Comparison of ENCODE assay signal across 18 cellular contexts in the genomic region with DNA sequence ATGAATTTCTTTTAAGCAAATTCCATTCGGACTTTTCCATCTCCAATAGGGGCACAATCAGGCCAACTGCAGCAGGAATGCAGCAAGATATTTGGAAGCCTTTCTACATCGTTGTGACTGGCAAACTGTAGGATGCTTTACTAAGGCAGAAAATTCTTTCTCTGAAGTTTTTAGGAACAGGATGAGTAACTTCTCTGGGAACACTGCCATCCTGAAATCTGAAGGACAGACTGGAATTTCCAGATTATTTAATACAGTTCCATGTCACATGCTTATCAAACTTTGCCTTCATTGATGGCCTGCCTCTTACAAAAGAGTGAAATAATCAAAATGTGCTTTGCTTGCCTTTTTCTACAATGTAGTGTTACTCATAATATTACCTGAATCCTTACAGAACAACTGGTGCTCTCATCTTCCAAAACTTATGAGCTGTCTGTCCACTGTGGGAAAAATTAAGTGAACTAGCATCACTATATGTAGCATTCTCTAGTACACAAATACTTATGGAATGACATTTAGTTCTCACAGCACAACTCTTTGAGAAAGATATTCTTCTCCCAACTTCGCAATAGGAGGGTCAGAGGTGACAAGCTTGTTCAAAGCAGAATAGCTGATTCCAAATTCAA. TPM values are rescaled to one million over a fixed set of nuclear protein-coding genes. Genes with fewer than 3 reads are reported as not detected.
DNase-seq lines count a peak whose midpoint lies in the region; ATAC-seq, FAIRE-seq and TF ChIP-seq lines count a peak whose summit lies in the region.
"Had no signal": no experiment of that assay in that cellular context is flagged by ENCODE, and none has a peak within 500 bp of the region (broad histone marks: within the 10 kb centered on the region; RNA-seq: fewer than 3 reads in every experiment).

No MANE protein-coding gene starts in this region.

- peaks cover 0 to 4% (median 0%) of the 10 kb centered on the region in 4 donors for H3K9me3 ChIP-seq in liver (ENCODE audit: control insufficient read depth in 4 of 4, low read length in 3 of 4)
- no peaks in the 10 kb centered on the region for H3K9me3 ChIP-seq in HepG2 (ENCODE audit: low read length)
- no peaks in the 10 kb centered on the region for H3K9me3 ChIP-seq in adipocyte (ENCODE audit: control insufficient read depth, low read length)
- H3K9me3 ChIP-seq in right cardiac atrium (ENCODE audit: control insufficient read depth, low read length): no peaks in the 10 kb centered on the region
- H3K9me3 ChIP-seq: left ventricle myocardium inferior had no signal

- H3K27ac ChIP-seq in liver (ENCODE audit: low read depth in 1 of 2, low read length in 2 of 2) (no peak overlapping the region), HepG2 (ENCODE audit: extremely low read length, insufficient read depth, low read length) (no peak overlapping the region), right cardiac atrium (ENCODE audit: low read length) (no peak overlapping the region)
- H3K27ac ChIP-seq: left ventricle myocardium inferior had no signal

- H3K4me1 ChIP-seq in liver (ENCODE audit: control insufficient read depth in 4 of 4, insufficient read depth in 4 of 4, low read length in 3 of 4) (peaks cover 0 to 7% (median 4%) of the 10 kb centered on the region in 4 donors), HepG2 (ENCODE audit: insufficient read depth, low read length) (no peaks in the 10 kb centered on the region), adipocyte (ENCODE audit: control insufficient read depth, insufficient read depth, low read length) (peaks cover 40% of the 10 kb centered on the region), right cardiac atrium (ENCODE audit: control insufficient read depth, insufficient read depth, low read length) (no peaks in the 10 kb centered on the region)
- H3K4me1 ChIP-seq: left ventricle myocardium inferior had no signal

- no peak for TF ChIP-seq EP300 in HepG2 (IDR thresholded peaks at IDR 0.05; ENCODE audit: low read depth in 2 of 2, low read length in 2 of 2)
- no peak for TF ChIP-seq EP300 in HepG2 (CRISPR knock-in tag; IDR thresholded peaks at IDR 0.05; ENCODE audit: borderline replicate concordance)

- no peaks in the 10 kb centered on the region for H4K20me1 ChIP-seq in HepG2 (ENCODE audit: insufficient read depth, low read length)

- H3K4me3 ChIP-seq in liver (ENCODE audit: low read depth in 1 of 3, low read length in 3 of 3): no peak overlapping the region
- H3K4me3 ChIP-seq in HepG2 (replicated peaks in 1 of 3; ENCODE audit: insufficient read depth in 1 of 3, low read depth in 2 of 3, low read length in 3 of 3): no peak overlapping the region
- no peak overlapping the region for H3K4me3 ChIP-seq in adipocyte (ENCODE audit: low read length)
- H3K4me3 ChIP-seq in fibroblast of pulmonary artery (replicated peaks; ENCODE audit: low read depth, low read length): no peak overlapping the region
- H3K4me3 ChIP-seq in right cardiac atrium (ENCODE audit: low read length): no peak overlapping the region
- H3K4me3 ChIP-seq: left ventricle myocardium inferior had no signal

- intact Hi-C loops in HepG2 (cut with micrococcal nuclease; ENCODE audit: unreplicated experiment): no loop called here
- intact Hi-C loops in right cardiac atrium (cut with DNase I): no loop called here

- no peaks in the 10 kb centered on the region for H3K27me3 Mint-ChIP-seq in activated CD8-positive, alpha-beta memory T cell treated with anti-CD3 and anti-CD28 coated beads, Interleukin-2, amount 10 ng/mL, durations not matched to agents 7 days and 5 days

- ATAC-seq in HepG2 (no peak), right cardiac atrium (no peak)
- ATAC-seq in activated CD8-positive, alpha-beta memory T cell treated with anti-CD3 and anti-CD28 coated beads, Interleukin-2, amount 10 ng/mL, durations not matched to agents 7 days and 5 days: no peak
- ATAC-seq in stimulated activated effector memory CD8-positive, alpha-beta T cell treated with anti-CD3 and anti-CD28 coated beads, Interleukin-12 subunit alpha, Interleukin-12 subunit beta, amount 100 ng/mL, for 72 hours: no peak
- ATAC-seq: activated naive CD4-positive, alpha-beta T cell treated with anti-CD3 and anti-CD28 coated beads, Interleukin-2, amount 50 U/mL, for 72 hours; natural killer cell; sciatic nerve; stimulated activated memory B cell treated with anti-CD40 and anti-IgM and Interleukin-4, amounts not matched to agents 10 μg/mL and 1 μg/mL and 100 μg/mL, for 72 hours had no signal

- H3K9me3 Mint-ChIP-seq in activated CD8-positive, alpha-beta memory T cell treated with anti-CD3 and anti-CD28 coated beads, Interleukin-2, amount 10 ng/mL, durations not matched to agents 7 days and 5 days (ENCODE audit: low read depth): no peaks in the 10 kb centered on the region
- H3K9me3 Mint-ChIP-seq in stimulated activated effector memory CD8-positive, alpha-beta T cell treated with anti-CD3 and anti-CD28 coated beads, Interleukin-12 subunit alpha, Interleukin-12 subunit beta, amount 100 ng/mL, for 72 hours: peaks cover 7% of the 10 kb centered on the region
- H3K9me3 Mint-ChIP-seq: activated B cell treated with CpG ODN at 0.5 μM for 24 hours; activated naive CD4-positive, alpha-beta T cell treated with anti-CD3 and anti-CD28 coated beads, Interleukin-2, amount 50 U/mL, for 72 hours; stimulated activated memory B cell treated with anti-CD40 and anti-IgM and Interleukin-4, amounts not matched to agents 10 μg/mL and 1 μg/mL and 100 μg/mL, for 72 hours had no signal

- no TSS peak for BruUV-seq in HepG2 (replicated peaks; lab: Mats Ljungman, UMichigan)

- POLR2A ChIA-PET in HepG2 (lab: Yijun Ruan, JAX): no interaction called here

- no peaks in the 10 kb centered on the region for H3K36me3 ChIP-seq in liver (ENCODE audit: control insufficient read depth in 4 of 4, insufficient read depth in 3 of 4, low read depth in 1 of 4, low read length in 3 of 4)
- H3K36me3 ChIP-seq in HepG2 (replicated peaks in 1 of 2; ENCODE audit: control insufficient read depth in 1 of 2, insufficient read depth in 2 of 2, low read length in 2 of 2): no peaks in the 10 kb centered on the region
- no peaks in the 10 kb centered on the region for H3K36me3 ChIP-seq in adipocyte (ENCODE audit: control insufficient read depth, insufficient read depth, low read length, severe bottlenecking)
- H3K36me3 ChIP-seq: left ventricle myocardium inferior had no signal

- H3K27me3 ChIP-seq in liver (ENCODE audit: control insufficient read depth in 4 of 4, insufficient read depth in 4 of 4, low read length in 3 of 4) (peaks cover 0 to 3% (median under 1%) of the 10 kb centered on the region in 4 donors), HepG2 (ENCODE audit: control insufficient read depth in 1 of 2, insufficient read depth in 2 of 2, low read length in 2 of 2) (no peaks in the 10 kb centered on the region), adipocyte (replicated peaks; ENCODE audit: control insufficient read depth, insufficient read depth, low read length) (no peaks in the 10 kb centered on the region), right cardiac atrium (ENCODE audit: control insufficient read depth, insufficient read depth) (no peaks in the 10 kb centered on the region)

- CTCF ChIA-PET in HepG2 (lab: Yijun Ruan, JAX; ENCODE audit: low intra/inter-chr PET ratio, low total read pairs): no interaction called here
- CTCF ChIA-PET in activated CD8-positive, alpha-beta memory T cell treated with anti-CD3 and anti-CD28 coated beads, Interleukin-2, amount 10 ng/mL, durations not matched to agents 7 days and 5 days (lab: Charles Lee): no interaction called here

- H3K27ac Mint-ChIP-seq in activated CD8-positive, alpha-beta memory T cell treated with anti-CD3 and anti-CD28 coated beads, Interleukin-2, amount 10 ng/mL, durations not matched to agents 7 days and 5 days: no peak overlapping the region
- no peak overlapping the region for H3K27ac Mint-ChIP-seq in stimulated activated effector memory CD8-positive, alpha-beta T cell treated with anti-CD3 and anti-CD28 coated beads, Interleukin-12 subunit alpha, Interleukin-12 subunit beta, amount 100 ng/mL, for 72 hours
- H3K27ac Mint-ChIP-seq: activated B cell treated with CpG ODN at 0.5 μM for 24 hours; activated naive CD4-positive, alpha-beta T cell treated with anti-CD3 and anti-CD28 coated beads, Interleukin-2, amount 50 U/mL, for 72 hours; natural killer cell; stimulated activated memory B cell treated with anti-CD40 and anti-IgM and Interleukin-4, amounts not matched to agents 10 μg/mL and 1 μg/mL and 100 μg/mL, for 72 hours had no signal

- TF ChIP-seq POLR2A in HepG2 (IDR thresholded peaks at IDR 0.05; ENCODE audit: insufficient read depth in 1 of 2, low read depth in 2 of 2, low read length in 2 of 2): no peak

- no peak for FAIRE-seq in HepG2 (lab: Jason Lieb, UNC)

- H3K79me2 ChIP-seq in HepG2 (ENCODE audit: insufficient read depth, low read length): no peaks in the 10 kb centered on the region

- H3K4me1 Mint-ChIP-seq in activated CD8-positive, alpha-beta memory T cell treated with anti-CD3 and anti-CD28 coated beads, Interleukin-2, amount 10 ng/mL, durations not matched to agents 7 days and 5 days: no peaks in the 10 kb centered on the region
- H3K4me1 Mint-ChIP-seq in stimulated activated effector memory CD8-positive, alpha-beta T cell treated with anti-CD3 and anti-CD28 coated beads, Interleukin-12 subunit alpha, Interleukin-12 subunit beta, amount 100 ng/mL, for 72 hours: no peaks in the 10 kb centered on the region
- H3K4me1 Mint-ChIP-seq: activated B cell treated with CpG ODN at 0.5 μM for 24 hours; natural killer cell; stimulated activated memory B cell treated with anti-CD40 and anti-IgM and Interleukin-4, amounts not matched to agents 10 μg/mL and 1 μg/mL and 100 μg/mL, for 72 hours had no signal

- H3K9ac ChIP-seq in liver (ENCODE audit: low read depth in 1 of 2, low read length in 2 of 2): no peak overlapping the region
- H3K9ac ChIP-seq in HepG2 (ENCODE audit: insufficient read depth, low read depth, low read length): no peak overlapping the region
- H3K9ac ChIP-seq in adipocyte (ENCODE audit: low read length): peak overlapping the region; percentile 45

- DNase-seq in HepG2 (ENCODE audit: low spot score) (no peak), adipocyte (ENCODE audit: low read depth) (peak; percentile 19), fibroblast of pulmonary artery (ENCODE audit: low read depth) (peak; percentile 73), NCI-H128 (lab: John Stamatoyannopoulos, UW; ENCODE audit: unreplicated experiment) (no peak), right cardiac atrium (no peak)
- DNase-seq in activated CD8-positive, alpha-beta memory T cell treated with anti-CD3 and anti-CD28 coated beads, Interleukin-2, amount 10 ng/mL, durations not matched to agents 7 days and 5 days: no peak
- DNase-seq in stimulated activated effector memory CD8-positive, alpha-beta T cell treated with anti-CD3 and anti-CD28 coated beads, Interleukin-12 subunit alpha, Interleukin-12 subunit beta, amount 100 ng/mL, for 72 hours (ENCODE audit: low spot score in 2 of 2): no peak
- DNase-seq: activated B cell treated with CpG ODN at 0.5 μM for 24 hours; activated CD8-positive, alpha-beta memory T cell treated with anti-CD3 and anti-CD28 coated beads, Interleukin-2, amount 50 U/mL, for 48 hours; erythroblast; left ventricle myocardium inferior; natural killer cell; NCI-H1105; NCI-H510A had no signal

- 40% methylated on average over 3 of the region's 3 CpGs for WGBS in liver
- WGBS in HepG2 (ENCODE audit: low lambda C conversion rate): 3% methylated on average over 3 of the region's 3 CpGs
- 38% methylated on average over 3 of the region's 3 CpGs for WGBS in right cardiac atrium

- in situ Hi-C loops in HepG2 (cut with HindIII; ENCODE audit: extremely low pct_ligation_motif_present, low pct_unique_long_range_greater_than_20kb): no loop called here

- TF ChIP-seq RAD21 in liver (IDR thresholded peaks at IDR 0.05) (no peak), HepG2 (CRISPR knock-in tag; IDR thresholded peaks at IDR 0.05) (no peak)

- no peaks in the 10 kb centered on the region for H3K36me3 Mint-ChIP-seq in activated CD8-positive, alpha-beta memory T cell treated with anti-CD3 and anti-CD28 coated beads, Interleukin-2, amount 10 ng/mL, durations not matched to agents 7 days and 5 days
- H3K36me3 Mint-ChIP-seq in stimulated activated effector memory CD8-positive, alpha-beta T cell treated with anti-CD3 and anti-CD28 coated beads, Interleukin-12 subunit alpha, Interleukin-12 subunit beta, amount 100 ng/mL, for 72 hours: no peaks in the 10 kb centered on the region
- H3K36me3 Mint-ChIP-seq: activated naive CD4-positive, alpha-beta T cell treated with anti-CD3 and anti-CD28 coated beads, Interleukin-2, amount 50 U/mL, for 72 hours; natural killer cell; stimulated activated memory B cell treated with anti-CD40 and anti-IgM and Interleukin-4, amounts not matched to agents 10 μg/mL and 1 μg/mL and 100 μg/mL, for 72 hours had no signal

- no peak overlapping the region for H3K4me2 ChIP-seq in HepG2 (ENCODE audit: low read depth, low read length)

- H3K4me3 Mint-ChIP-seq in activated CD8-positive, alpha-beta memory T cell treated with anti-CD3 and anti-CD28 coated beads, Interleukin-2, amount 10 ng/mL, durations not matched to agents 7 days and 5 days: no peak overlapping the region
- no peak overlapping the region for H3K4me3 Mint-ChIP-seq in stimulated activated effector memory CD8-positive, alpha-beta T cell treated with anti-CD3 and anti-CD28 coated beads, Interleukin-12 subunit alpha, Interleukin-12 subunit beta, amount 100 ng/mL, for 72 hours
- H3K4me3 Mint-ChIP-seq: activated B cell treated with CpG ODN at 0.5 μM for 24 hours; natural killer cell; stimulated activated memory B cell treated with anti-CD40 and anti-IgM and Interleukin-4, amounts not matched to agents 10 μg/mL and 1 μg/mL and 100 μg/mL, for 72 hours had no signal

- no peak overlapping the region for H2AFZ ChIP-seq in HepG2 (ENCODE audit: low read length)

- TF ChIP-seq CTCF in liver (IDR thresholded peaks at IDR 0.05; ENCODE audit: low read depth, low read length, missing input control): no peak
- TF ChIP-seq CTCF in HepG2 (CRISPR knock-in tag; IDR thresholded peaks at IDR 0.05): no peak
- no peak for TF ChIP-seq CTCF in fibroblast of pulmonary artery (IDR thresholded peaks at IDR 0.05; ENCODE audit: low read length, missing control alignments)

RNA-seq across cellular contexts. Expression of gene MAP2, which starts 32.0 kb away (rescaled TPM):
- total RNA-seq in liver (1 to 10 TPM in 1 of 2 donors, under 1 TPM in 1; 0.70 to 4.2 TPM), HepG2 (2016; rRNA removed; fragmentation: Illumina TruSeq; extraction: Trizol) (not detected in 2 replicates), right cardiac atrium (1 to 10 TPM; 2.8 to 6.2 (median 4.2) TPM)
- polyA plus RNA-seq in liver (1 to 10 TPM; 1.6 to 2.1 TPM), HepG2 (2011; rRNA removed) (0.08 TPM in 1 of 2 replicates, not detected in the other), right cardiac atrium (2.9 TPM)
- total RNA-seq in HepG2 (2016; cell fraction: cytosol; rRNA removed; fragmentation: Illumina TruSeq; extraction: Trizol; ENCODE audit: low read depth): not detected in 2 replicates
- not detected in 2 replicates for total RNA-seq in HepG2 (2016; cell fraction: insoluble cytoplasmic fraction; rRNA removed; fragmentation: Illumina TruSeq; extraction: Trizol)
- not detected in 2 replicates for total RNA-seq in HepG2 (2016; cell fraction: membrane; rRNA removed; fragmentation: Illumina TruSeq; extraction: Trizol)
- not detected in 2 replicates for total RNA-seq in HepG2 (2016; cell fraction: nucleus; rRNA removed; fragmentation: Illumina TruSeq; extraction: Trizol)
- not detected in 2 replicates for polyA plus RNA-seq in HepG2 (2011; cell fraction: cytosol; rRNA removed)
- polyA plus RNA-seq in HepG2 (2011; cell fraction: nucleus; rRNA removed): not detected in 2 replicates
- polyA plus RNA-seq in HepG2 (2012): 0.09 TPM in 1 of 2 replicates, not detected in the other
- not detected in 2 replicates for polyA plus RNA-seq in HepG2 (2016; cell fraction: cytosol; fragmentation: Illumina TruSeq; extraction: Trizol; ENCODE audit: low read depth)
- 0.22 TPM in 1 of 2 replicates, not detected in the other for polyA plus RNA-seq in HepG2 (2016; cell fraction: insoluble cytoplasmic fraction; fragmentation: Illumina TruSeq; extraction: Trizol; ENCODE audit: low read depth)
- polyA plus RNA-seq in HepG2 (2016; cell fraction: membrane; fragmentation: Illumina TruSeq; extraction: Trizol; ENCODE audit: low read depth): not detected in 2 replicates
- not detected in 2 replicates for polyA plus RNA-seq in HepG2 (2016; cell fraction: nucleus; fragmentation: Illumina TruSeq; extraction: Trizol; ENCODE audit: insufficient read depth, low read depth)
- 2.0 TPM in 1 of 2 replicates, not detected in the other for polyA minus RNA-seq in HepG2 (2011; rRNA and poly(A)+ RNA removed; ENCODE audit: low replicate concordance)
- not detected in 2 replicates for polyA minus RNA-seq in HepG2 (2011; cell fraction: cytosol; rRNA and poly(A)+ RNA removed)
- not detected in 2 replicates for polyA minus RNA-seq in HepG2 (2011; cell fraction: nucleus; rRNA and poly(A)+ RNA removed)
- under 1 TPM in 1 of 2 experiments, not detected in 1; 0.16 TPM for total RNA-seq in activated CD8-positive, alpha-beta memory T cell treated with anti-CD3 and anti-CD28 coated beads, Interleukin-2, amount 10 ng/mL, durations not matched to agents 7 days and 5 days
- total RNA-seq: natural killer cell had no signal

Comparison
In these comparisons a context has a peak if more than half of its experiments do, and no peak if none do; other contexts are left out.
1. DNase-seq: peak in adipocyte (single experiment) and fibroblast of pulmonary artery (single experiment); none in HepG2 (single experiment), activated CD8-positive, alpha-beta memory T cell treated with anti-CD3 and anti-CD28 coated beads, Interleukin-2, amount 10 ng/mL, durations not matched to agents 7 days and 5 days (single experiment), NCI-H128 (single experiment), stimulated activated effector memory CD8-positive, alpha-beta T cell treated with anti-CD3 and anti-CD28 coated beads, Interleukin-12 subunit alpha, Interleukin-12 subunit beta, amount 100 ng/mL, for 72 hours (0 of 2) and right cardiac atrium (0 of 3).